In the genomic region with DNA sequence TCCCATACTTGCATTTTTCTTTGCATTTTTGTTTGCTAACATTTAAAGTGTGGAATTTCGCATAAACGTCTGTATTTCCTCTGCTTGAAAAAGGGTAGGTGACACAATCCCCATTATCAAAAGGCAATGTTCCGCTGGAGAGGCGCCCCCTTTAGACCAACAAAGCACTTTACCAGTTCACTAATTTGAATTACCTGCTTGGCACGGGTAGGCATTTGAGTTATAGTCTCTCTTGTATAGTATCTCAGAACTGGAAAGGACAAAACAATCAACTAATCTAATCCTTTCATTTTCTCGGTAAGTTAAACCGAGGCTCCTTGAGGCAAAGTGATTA, we compare ENCODE assay signal across 8 cellular contexts. TPM values are rescaled to one million over a fixed set of nuclear protein-coding genes. Genes with fewer than 3 reads are reported as not detected.
DNase-seq lines count a peak whose midpoint lies in the region; ATAC-seq, FAIRE-seq and TF ChIP-seq lines count a peak whose summit lies in the region.

No MANE protein-coding gene starts in this region.

- H3K27me3 ChIP-seq in SJSA1 (replicated peaks): peaks cover 24% of the 10 kb centered on the region
- peaks cover 7% of the 10 kb centered on the region for H3K27me3 ChIP-seq in effector memory CD4-positive, alpha-beta T cell (replicated peaks; ENCODE audit: control insufficient read depth, insufficient read depth, low read length, poor library complexity, severe bottlenecking)
- H3K27me3 ChIP-seq in transverse colon: peaks cover 53% of the 10 kb centered on the region

- TF ChIP-seq CTCF in mesothelial cell of epicardium (IDR thresholded peaks at IDR 0.05; ENCODE audit: unreplicated experiment) (peak; percentile 14), transverse colon (IDR thresholded peaks at IDR 0.05) (peak in 1 of 5 experiments; percentile 15)

- H3K4me3 Mint-ChIP-seq in mesothelial cell of epicardium: peak overlapping the region; percentile 89

- ATAC-seq in GM21825 (IDR thresholded peaks at IDR 0.05; ENCODE audit: unreplicated experiment): peak; percentile 46

- H3K36me3 Mint-ChIP-seq in mesothelial cell of epicardium: no peaks in the 10 kb centered on the region

- no peaks in the 10 kb centered on the region for H3K9me3 ChIP-seq in SJSA1 (replicated peaks)
- no peaks in the 10 kb centered on the region for H3K9me3 ChIP-seq in effector memory CD4-positive, alpha-beta T cell (ENCODE audit: control insufficient read depth, low read length)
- H3K9me3 ChIP-seq in transverse colon: no peaks in the 10 kb centered on the region

- H3K4me1 ChIP-seq in SJSA1 (replicated peaks): peaks cover 11% of the 10 kb centered on the region; the same call in 1 of the 2 replicates
- peaks cover 15% of the 10 kb centered on the region for H3K4me1 ChIP-seq in effector memory CD4-positive, alpha-beta T cell (ENCODE audit: control insufficient read depth, insufficient read depth, low read length, poor library complexity, severe bottlenecking)
- H3K4me1 ChIP-seq in transverse colon: peaks cover 0 to 15% (median 12%) of the 10 kb centered on the region in 4 donors

- H3K9me3 Mint-ChIP-seq in mesothelial cell of epicardium: no peaks in the 10 kb centered on the region

- H3K27ac ChIP-seq in SJSA1 (no peak overlapping the region), transverse colon (no peak overlapping the region)
- H3K27ac ChIP-seq in effector memory CD4-positive, alpha-beta T cell (ENCODE audit: insufficient read depth, low read length, poor library complexity, severe bottlenecking): no peak overlapping the region

- TF ChIP-seq POLR2A in GM12891 (IDR thresholded peaks at IDR 0.05; ENCODE audit: low read depth, low read length): no peak
- TF ChIP-seq POLR2A in transverse colon (IDR thresholded peaks at IDR 0.05): no peak

- intact Hi-C loops in transverse colon (cut with DNase I; ENCODE audit: low total_unique reads): no loop called here

- H3K36me3 ChIP-seq in SJSA1 (no peaks in the 10 kb centered on the region), transverse colon (no peaks in the 10 kb centered on the region)
- no peaks in the 10 kb centered on the region for H3K36me3 ChIP-seq in effector memory CD4-positive, alpha-beta T cell (ENCODE audit: control insufficient read depth, insufficient read depth, low read length)

- 0 to 2% methylated on average over 2 to 7 of the region's 7 CpGs for WGBS in transverse colon (ENCODE audit: low coverage in 1 of 2), 2 donors

- DNase-seq in GM12891 (ENCODE audit: insufficient read length, low spot score): peak; percentile 9
- peak; percentile 45 for DNase-seq in Jurkat, Clone E6-1 (ENCODE audit: low read depth, low spot score)
- DNase-seq in SJSA1 (ENCODE audit: low read depth in 1 of 2, low spot score in 2 of 2): no peak
- DNase-seq in effector memory CD4-positive, alpha-beta T cell: no peak
- DNase-seq in mesothelial cell of epicardium (ENCODE audit: low spot score in 2 of 2, unreplicated experiment in 2 of 2): no peak
- peak; percentile 8 for DNase-seq in transverse colon
- no peak for DNase-seq in middle frontal gyrus (ENCODE audit: extremely low spot score, low spot score)

- H3K27me3 Mint-ChIP-seq in mesothelial cell of epicardium (ENCODE audit: low read depth): peaks cover 46% of the 10 kb centered on the region

- in situ Hi-C loops in transverse colon (cut with MboI; ENCODE audit: low pct_ligation_motif_present in 1 of 4, low pct_unique_long_range_greater_than_20kb in 1 of 4, low sequenced_read_pairs in 3 of 4): no loop called here

- H3K4me1 Mint-ChIP-seq in mesothelial cell of epicardium: peaks cover 14% of the 10 kb centered on the region

- H3K4me3 ChIP-seq in Jurkat, Clone E6-1 (ENCODE audit: low read length): peak overlapping the region; percentile 58
- H3K4me3 ChIP-seq in SJSA1: peak overlapping the region; percentile 40
- peak overlapping the region; percentile 79 for H3K4me3 ChIP-seq in effector memory CD4-positive, alpha-beta T cell (ENCODE audit: insufficient read depth, low read depth, low read length, poor library complexity, severe bottlenecking)
- peak overlapping the region; percentile 43 to 65 (median 48) for H3K4me3 ChIP-seq in transverse colon

- no peak for TF ChIP-seq EP300 in transverse colon (IDR thresholded peaks at IDR 0.05; ENCODE audit: low read depth)

- peak; percentile 95 for FAIRE-seq in GM12891 (lab: Jason Lieb, UNC)

- peak overlapping the region; percentile 95 for H3K27ac Mint-ChIP-seq in mesothelial cell of epicardium

TF ChIP-seq in GM12891, 5 proteins besides CTCF, POLR2A, EP300 and RAD21:
- TF ChIP-seq TAF1 (IDR thresholded peaks at IDR 0.05; ENCODE audit: low read depth, low read length) (no peak), POU2F2 (IDR thresholded peaks at IDR 0.05; ENCODE audit: low read depth, low read length) (no peak), SPI1 (IDR thresholded peaks at IDR 0.05; ENCODE audit: low read depth, low read length) (no peak), PAX5 (IDR thresholded peaks at IDR 0.05; ENCODE audit: insufficient read depth, low read length, severe bottlenecking) (no peak), POLR2AphosphoS5 (IDR thresholded peaks at IDR 0.05; ENCODE audit: low read depth, low read length) (no peak)

RNA-seq across cellular contexts. Expression of a gene that starts 0.8 kb away (rescaled TPM):
- 0.09 TPM for polyA plus RNA-seq in GM12891 (2012; ENCODE audit: low read depth, missing spikeins)
- 4.8 TPM for polyA plus RNA-seq in Jurkat, Clone E6-1 (2012; ENCODE audit: insufficient read depth, insufficient read length)
- total RNA-seq in SJSA1 (2014; rRNA removed; shearing (Covaris generic)): not detected in 2 replicates
- total RNA-seq in mesothelial cell of epicardium: not detected in 3 replicates
- total RNA-seq in transverse colon: under 1 TPM in 1 of 4 donors, not detected in 3; 0.27 TPM

Comparison
In these comparisons a context has a peak if more than half of its experiments do, and no peak if none do; other contexts are left out.
1. DNase-seq: peak in GM12891 (single experiment), Jurkat, Clone E6-1 (single experiment) and transverse colon (single experiment); none in SJSA1 (0 of 2), effector memory CD4-positive, alpha-beta T cell (0 of 3), mesothelial cell of epicardium (0 of 2) and middle frontal gyrus (single experiment).
2. Peak in every context shown above with its lines, with median percentiles within 50 percentile points of each other: H3K4me3 ChIP-seq.